ENCODE assay signal across 11 cellular contexts in the genomic region with DNA sequence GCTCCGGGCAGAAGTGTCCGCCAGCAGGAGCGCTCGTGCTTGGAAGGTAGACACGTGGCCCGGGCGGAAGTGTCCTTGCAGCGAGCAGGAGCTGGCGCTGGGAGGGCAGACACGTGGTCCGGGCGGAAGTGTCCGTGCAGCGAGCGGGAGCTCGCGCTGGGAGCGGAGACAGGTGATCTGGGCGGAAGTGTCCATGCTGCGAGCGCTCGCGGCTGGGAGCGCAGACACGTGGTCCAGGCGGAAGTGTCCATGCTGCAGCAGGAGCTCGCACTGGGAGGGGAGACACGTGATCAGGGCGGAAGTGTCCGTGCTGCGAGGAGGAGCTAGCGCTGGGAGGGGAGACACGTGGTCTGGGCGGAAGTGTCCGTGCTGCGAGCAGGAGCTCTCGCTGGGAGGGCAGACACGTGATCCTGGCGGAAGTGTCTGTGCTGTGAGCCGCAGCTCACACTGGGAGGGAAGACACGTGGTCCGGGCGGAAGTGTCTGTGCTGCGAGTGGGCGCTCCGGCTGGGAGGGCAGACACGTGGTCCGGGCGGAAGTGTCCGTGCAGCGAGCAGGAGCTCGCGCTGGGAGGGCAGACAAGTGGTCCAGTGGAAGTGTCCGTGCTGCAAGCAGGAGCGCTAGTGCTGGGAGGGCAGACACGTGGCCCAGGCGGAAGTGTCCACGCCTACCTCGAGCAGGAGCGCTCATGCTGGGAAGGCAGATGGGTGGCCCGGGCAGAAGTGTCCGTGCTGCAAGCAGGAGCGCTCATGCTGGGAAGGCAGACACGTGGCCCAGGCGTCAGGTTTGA. TPM values are rescaled to one million over a fixed set of nuclear protein-coding genes. Genes with fewer than 3 reads are reported as not detected.
A peak's percentile ranks its signal among the peaks of the same experiment; 100 is the strongest.
DNase-seq lines count a peak whose midpoint lies in the region; ATAC-seq and TF ChIP-seq lines count a peak whose summit lies in the region.
"Had no signal": no experiment of that assay in that cellular context is flagged by ENCODE, and none has a peak within 500 bp of the region (broad histone marks: within the 10 kb centered on the region; RNA-seq: fewer than 3 reads in every experiment).

No MANE protein-coding gene starts in this region.

- no peak overlapping the region for H2BK5ac ChIP-seq in H9 (ENCODE audit: insufficient read length, low read length)

- H3K4ac ChIP-seq in H9 (ENCODE audit: low read depth, low read length) = no peak overlapping the region

- H3K9me3 ChIP-seq in H9 (ENCODE audit: control insufficient read depth, low read depth, low read length) = no peaks in the 10 kb centered on the region
- no peaks in the 10 kb centered on the region for H3K9me3 ChIP-seq in skeletal muscle tissue (ENCODE audit: control insufficient read depth in 3 of 3, low read length in 3 of 3)
- no peaks in the 10 kb centered on the region for H3K9me3 ChIP-seq in CD8-positive, alpha-beta memory T cell (ENCODE audit: low read length)

- no peak overlapping the region for H2BK12ac ChIP-seq in H9 (ENCODE audit: insufficient read length, low read depth, low read length)

- no peaks in the 10 kb centered on the region for H3K4me1 Mint-ChIP-seq in H9
- H3K4me1 Mint-ChIP-seq in activated CD4-positive, alpha-beta memory T cell treated with anti-CD3 and anti-CD28 coated beads, Interleukin-2, amount 10 ng/mL, durations not matched to agents 7 days and 5 days = peaks cover 1% of the 10 kb centered on the region
- peaks cover 0 to 4% (median 1%) of the 10 kb centered on the region in 3 donors for H3K4me1 Mint-ChIP-seq in CD8-positive, alpha-beta memory T cell

- WGBS in H9 (ENCODE audit: extremely low coverage, insufficient read length, low lambda C conversion rate) = no CpG with 5 or more reads among the region's 65 CpGs

- H4K5ac ChIP-seq in H9 (ENCODE audit: insufficient read length, low read depth, low read length) = no peak overlapping the region

- H3T11ph ChIP-seq in H9 (ENCODE audit: low read length) = no peak overlapping the region

- POLR2A ChIA-PET in activated CD4-positive, alpha-beta memory T cell treated with anti-CD3 and anti-CD28 coated beads, Interleukin-2, amount 10 ng/mL, durations not matched to agents 7 days and 5 days (lab: Charles Lee) = no interaction called here
- POLR2A ChIA-PET in CD8-positive, alpha-beta memory T cell (lab: Charles Lee) = no interaction called here

- no peaks in the 10 kb centered on the region for H3K79me1 ChIP-seq in H9 (ENCODE audit: insufficient read depth, low read depth, low read length, poor library complexity, severe bottlenecking)

- H2BK15ac ChIP-seq in H9 (ENCODE audit: low read depth, low read length) = no peak overlapping the region

- peak overlapping the region in 2 of 3 experiments; percentile 14 to 92; a peak in 3 of 7 replicates for H3K27ac Mint-ChIP-seq in H9
- H3K27ac Mint-ChIP-seq in activated CD4-positive, alpha-beta memory T cell treated with anti-CD3 and anti-CD28 coated beads, Interleukin-2, amount 10 ng/mL, durations not matched to agents 7 days and 5 days = no peak overlapping the region
- no peak overlapping the region for H3K27ac Mint-ChIP-seq in CD8-positive, alpha-beta memory T cell
- H3K27ac Mint-ChIP-seq: activated CD8-positive, alpha-beta T cell treated with anti-CD3 and anti-CD28 coated beads for 36 hours; stimulated activated naive CD8-positive, alpha-beta T cell treated with anti-CD3 and anti-CD28 coated beads, Interleukin-15, Interleukin-2, amounts not matched to agents 100 ng/mL and 50 ng/mL, for 24 hours had no signal

- H4K20me1 ChIP-seq in H9 (ENCODE audit: control insufficient read depth, insufficient read depth, insufficient read length) = no peaks in the 10 kb centered on the region

- DNase-seq in H9 (no peak), NCI-H748 treated with DMSO at 0.1 percent for 48 hours (lab: John Stamatoyannopoulos, UW) (peak; percentile 99), epithelial cell of proximal tubule (ENCODE audit: low read depth) (peak; percentile 96), NCI-H82 (lab: John Stamatoyannopoulos, UW) (no peak)
- DNase-seq in activated CD4-positive, alpha-beta memory T cell treated with anti-CD3 and anti-CD28 coated beads, Interleukin-2, amount 10 ng/mL, durations not matched to agents 7 days and 5 days = no peak
- DNase-seq in CD8-positive, alpha-beta memory T cell = no peak
- DNase-seq: activated CD8-positive, alpha-beta T cell treated with anti-CD3 and anti-CD28 coated beads for 36 hours had no signal

- TF ChIP-seq CTCF in H9 (conservative IDR thresholded peaks at IDR 0.05) (no peak), epithelial cell of proximal tubule (conservative IDR thresholded peaks at IDR 0.05; ENCODE audit: low read depth, low read length) (no peak)

- no peak overlapping the region for H3K56ac ChIP-seq in H9 (ENCODE audit: insufficient read length, low read depth, low read length)

- peaks cover 24 to 30% (median 27%) of the 10 kb centered on the region in 3 donors for H3K36me3 ChIP-seq in skeletal muscle tissue (ENCODE audit: control insufficient read depth in 3 of 3, insufficient read depth in 3 of 3, low read length in 3 of 3)
- H3K36me3 ChIP-seq in CD8-positive, alpha-beta memory T cell (ENCODE audit: insufficient read depth, low read length) = peaks cover 7% of the 10 kb centered on the region

- H3K9ac ChIP-seq in H9 (ENCODE audit: extremely low read depth, insufficient read length, low read length) = no peak overlapping the region
- H3K9ac ChIP-seq in skeletal muscle tissue (ENCODE audit: low read depth in 1 of 3, low read length in 3 of 3) = peak overlapping the region in 1 of 3 donors; percentile 51

- no peak overlapping the region for H3K27ac ChIP-seq in H9 (ENCODE audit: insufficient read length, low read depth, low read length)
- peak overlapping the region; percentile 75 for H3K27ac ChIP-seq in skeletal muscle tissue (ENCODE audit: low read depth, low read length)
- H3K27ac ChIP-seq in CD8-positive, alpha-beta memory T cell (ENCODE audit: low read depth, low read length) = no peak overlapping the region

- H3K79me2 ChIP-seq in H9 (ENCODE audit: insufficient read depth, low read length) = no peaks in the 10 kb centered on the region

- H3K4me3 ChIP-seq in epithelial cell of proximal tubule (ENCODE audit: low read depth, low read length) = peak overlapping the region; percentile 57
- peak overlapping the region in 2 of 3 donors; percentile 13 to 40 for H3K4me3 ChIP-seq in skeletal muscle tissue (ENCODE audit: low read length in 3 of 3)
- H3K4me3 ChIP-seq in CD8-positive, alpha-beta memory T cell (ENCODE audit: low read length) = no peak overlapping the region

- H3K18ac ChIP-seq in H9 (ENCODE audit: insufficient read length, low read depth, low read length) = no peak overlapping the region

- H2BK120ac ChIP-seq in H9 (ENCODE audit: low read depth, low read length, poor library complexity, severe bottlenecking) = no peak overlapping the region

- H3K36me3 Mint-ChIP-seq in H9 (ENCODE audit: insufficient read depth in 1 of 3, low read depth in 3 of 3) = peaks cover 25 to 52% (median 40%) of the 10 kb centered on the region in 3 experiments
- peaks cover 17% of the 10 kb centered on the region for H3K36me3 Mint-ChIP-seq in activated CD4-positive, alpha-beta memory T cell treated with anti-CD3 and anti-CD28 coated beads, Interleukin-2, amount 10 ng/mL, durations not matched to agents 7 days and 5 days (ENCODE audit: low read depth)
- peaks cover 3 to 60% (median 8%) of the 10 kb centered on the region in 3 donors for H3K36me3 Mint-ChIP-seq in CD8-positive, alpha-beta memory T cell

- no peaks in the 10 kb centered on the region; a peak in 1 of 5 replicates for H3K9me3 Mint-ChIP-seq in H9
- no peaks in the 10 kb centered on the region for H3K9me3 Mint-ChIP-seq in activated CD4-positive, alpha-beta memory T cell treated with anti-CD3 and anti-CD28 coated beads, Interleukin-2, amount 10 ng/mL, durations not matched to agents 7 days and 5 days
- peaks cover 0 to 1% (median 0%) of the 10 kb centered on the region in 5 donors for H3K9me3 Mint-ChIP-seq in CD8-positive, alpha-beta memory T cell
- H3K9me3 Mint-ChIP-seq: activated CD8-positive, alpha-beta T cell treated with anti-CD3 and anti-CD28 coated beads for 36 hours; nephron; stimulated activated naive CD8-positive, alpha-beta T cell treated with anti-CD3 and anti-CD28 coated beads, Interleukin-15, Interleukin-2, amounts not matched to agents 100 ng/mL and 50 ng/mL, for 24 hours had no signal

- no peak overlapping the region for H4K8ac ChIP-seq in H9 (replicated peaks; ENCODE audit: insufficient read length, low read depth, low read length)

- H3K4me2 ChIP-seq in H9 (ENCODE audit: insufficient read depth, insufficient read length, low read length) = no peak overlapping the region

- H3K27me3 Mint-ChIP-seq in H9 (ENCODE audit: low read depth) = no peaks in the 10 kb centered on the region
- no peaks in the 10 kb centered on the region for H3K27me3 Mint-ChIP-seq in activated CD4-positive, alpha-beta memory T cell treated with anti-CD3 and anti-CD28 coated beads, Interleukin-2, amount 10 ng/mL, durations not matched to agents 7 days and 5 days
- no peaks in the 10 kb centered on the region for H3K27me3 Mint-ChIP-seq in CD8-positive, alpha-beta memory T cell
- H3K27me3 Mint-ChIP-seq: activated CD8-positive, alpha-beta T cell treated with anti-CD3 and anti-CD28 coated beads for 36 hours; stimulated activated naive CD8-positive, alpha-beta T cell treated with anti-CD3 and anti-CD28 coated beads, Interleukin-15, Interleukin-2, amounts not matched to agents 100 ng/mL and 50 ng/mL, for 24 hours had no signal

- H2BK20ac ChIP-seq in H9 (ENCODE audit: low read depth, low read length, poor library complexity, severe bottlenecking) = no peak overlapping the region

- CTCF ChIA-PET in activated CD4-positive, alpha-beta memory T cell treated with anti-CD3 and anti-CD28 coated beads, Interleukin-2, amount 10 ng/mL, durations not matched to agents 7 days and 5 days (lab: Charles Lee) = interaction anchor here (1.4 kb wide), 1 partner anchor 105 kb away, joined by 3 read pairs; no protein-coding TSS in a partner anchor
- CTCF ChIA-PET in CD8-positive, alpha-beta memory T cell (lab: Charles Lee) = no interaction called here

- no peak overlapping the region for H4K91ac ChIP-seq in H9 (ENCODE audit: insufficient read length, low read depth, low read length)

- no peak overlapping the region for H2AFZ ChIP-seq in H9 (ENCODE audit: low read length)

- no peaks in the 10 kb centered on the region for H3K23me2 ChIP-seq in H9 (ENCODE audit: insufficient read length, low read depth, low read length, poor library complexity, severe bottlenecking)

- no peak overlapping the region for H3K4me3 Mint-ChIP-seq in H9
- H3K4me3 Mint-ChIP-seq in activated CD4-positive, alpha-beta memory T cell treated with anti-CD3 and anti-CD28 coated beads, Interleukin-2, amount 10 ng/mL, durations not matched to agents 7 days and 5 days = no peak overlapping the region
- peak overlapping the region in 1 of 7 donors; percentile 73 for H3K4me3 Mint-ChIP-seq in CD8-positive, alpha-beta memory T cell
- H3K4me3 Mint-ChIP-seq: activated CD8-positive, alpha-beta T cell treated with anti-CD3 and anti-CD28 coated beads for 36 hours; stimulated activated naive CD8-positive, alpha-beta T cell treated with anti-CD3 and anti-CD28 coated beads, Interleukin-15, Interleukin-2, amounts not matched to agents 100 ng/mL and 50 ng/mL, for 24 hours had no signal

- ATAC-seq in GM21619 (IDR thresholded peaks at IDR 0.05; ENCODE audit: unreplicated experiment) = no peak
- ATAC-seq: activated CD8-positive, alpha-beta T cell treated with anti-CD3 and anti-CD28 coated beads for 36 hours had no signal

- H2AK5ac ChIP-seq in H9 (ENCODE audit: insufficient read length, low read length) = no peak overlapping the region

- H3K27me3 ChIP-seq in H9 (ENCODE audit: insufficient read depth, low read length) (no peaks in the 10 kb centered on the region), skeletal muscle tissue (ENCODE audit: control insufficient read depth in 3 of 3, insufficient read depth in 3 of 3, low read length in 3 of 3) (no peaks in the 10 kb centered on the region)
- H3K27me3 ChIP-seq in CD8-positive, alpha-beta memory T cell (ENCODE audit: insufficient read depth, low read length, poor library complexity, severe bottlenecking) = no peaks in the 10 kb centered on the region

- H3K23ac ChIP-seq in H9 (ENCODE audit: insufficient read length, low read depth, low read length) = no peak overlapping the region

- no peaks in the 10 kb centered on the region for H3K4me1 ChIP-seq in H9 (ENCODE audit: insufficient read depth, low read length)
- H3K4me1 ChIP-seq in skeletal muscle tissue (ENCODE audit: control insufficient read depth in 3 of 3, insufficient read depth in 3 of 3, low read length in 3 of 3) = peaks cover 17 to 23% (median 19%) of the 10 kb centered on the region in 3 donors
- H3K4me1 ChIP-seq in CD8-positive, alpha-beta memory T cell (ENCODE audit: insufficient read depth, low read length) = no peaks in the 10 kb centered on the region

- H3K14ac ChIP-seq in H9 (ENCODE audit: insufficient read depth, low read length) = no peak overlapping the region

RNA-seq across cellular contexts. Expression of a gene that starts 41.1 kb away (rescaled TPM):
- total RNA-seq in H9 (2021) (43.3 and 44.2 TPM in 2 replicates), epithelial cell of proximal tubule (12.2 and 23.0 TPM in 2 replicates), skeletal muscle tissue (19.3 TPM)
- total RNA-seq in activated CD4-positive, alpha-beta memory T cell treated with anti-CD3 and anti-CD28 coated beads, Interleukin-2, amount 10 ng/mL, durations not matched to agents 7 days and 5 days = 10 to 100 TPM; 13.1 to 13.4 TPM
- 10 to 100 TPM; 28.3 to 32.4 TPM for total RNA-seq in CD8-positive, alpha-beta memory T cell
- polyA plus RNA-seq in CD8-positive, alpha-beta memory T cell = 8.1 TPM

RNA-seq across cellular contexts. Expression of a gene that starts 41.6 kb away (rescaled TPM):
- total RNA-seq in H9 (2021) (42.7 and 43.5 TPM in 2 replicates), epithelial cell of proximal tubule (64.1 and 83.6 TPM in 2 replicates), skeletal muscle tissue (13.0 TPM)
- 10 to 100 TPM; 16.8 to 19.7 TPM for total RNA-seq in activated CD4-positive, alpha-beta memory T cell treated with anti-CD3 and anti-CD28 coated beads, Interleukin-2, amount 10 ng/mL, durations not matched to agents 7 days and 5 days
- total RNA-seq in CD8-positive, alpha-beta memory T cell = 10 to 100 TPM; 47.3 to 48.0 TPM
- polyA plus RNA-seq in CD8-positive, alpha-beta memory T cell = 4.4 TPM

Comparison
In these comparisons a context has a peak if more than half of its experiments do, and no peak if none do; other contexts are left out.
1. DNase-seq: peak in NCI-H748 treated with DMSO at 0.1 percent for 48 hours (single experiment) and epithelial cell of proximal tubule (single experiment); none in H9 (single experiment), NCI-H82 (single experiment), activated CD4-positive, alpha-beta memory T cell treated with anti-CD3 and anti-CD28 coated beads, Interleukin-2, amount 10 ng/mL, durations not matched to agents 7 days and 5 days (single experiment) and CD8-positive, alpha-beta memory T cell (0 of 5).
2. H3K27ac Mint-ChIP-seq: peak in H9 (2 of 3); none in activated CD4-positive, alpha-beta memory T cell treated with anti-CD3 and anti-CD28 coated beads, Interleukin-2, amount 10 ng/mL, durations not matched to agents 7 days and 5 days (single experiment) and CD8-positive, alpha-beta memory T cell (0 of 8).